In the genomic region with DNA sequence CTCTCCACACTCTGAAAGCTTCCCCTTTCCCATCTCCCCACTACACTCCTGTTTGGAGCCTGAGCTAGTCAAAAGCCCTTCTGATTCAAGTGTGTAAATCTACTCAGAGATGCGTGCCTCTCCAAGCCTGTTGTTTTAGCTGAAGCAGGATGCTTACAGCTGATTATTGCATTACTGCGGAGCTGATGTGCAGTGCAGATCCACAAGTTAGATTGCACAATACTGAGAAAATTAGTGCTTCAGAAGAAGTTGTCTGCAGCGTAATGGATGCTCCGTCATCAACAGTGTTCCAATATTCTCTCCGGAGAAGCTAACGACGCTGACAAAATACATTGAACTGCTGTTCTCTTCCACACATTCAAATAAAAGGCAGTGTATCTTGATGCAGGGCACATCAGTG, we compare ENCODE assay signal across 15 cellular contexts. TPM values are rescaled to one million over a fixed set of nuclear protein-coding genes. Genes with fewer than 3 reads are reported as not detected.
DNase-seq lines count a peak whose midpoint lies in the region; ATAC-seq, FAIRE-seq and TF ChIP-seq lines count a peak whose summit lies in the region.
"Had no signal": no experiment of that assay in that cellular context is flagged by ENCODE, and none has a peak within 500 bp of the region (broad histone marks: within the 10 kb centered on the region; RNA-seq: fewer than 3 reads in every experiment).

No MANE protein-coding gene starts in this region.

- no peaks in the 10 kb centered on the region for H3K36me3 Mint-ChIP-seq in H9 (ENCODE audit: insufficient read depth in 1 of 3, low read depth in 3 of 3)
- H3K36me3 Mint-ChIP-seq: IgD-negative memory B cell had no signal

- DNase-seq in HepG2 (ENCODE audit: low spot score) (no peak), right lobe of liver (no peak), NCI-H2227 treated with DMSO at 0.1 percent for 48 hours (lab: John Stamatoyannopoulos, UW) (peak; percentile 13), fibroblast of mammary gland (ENCODE audit: low read depth) (peak; percentile 28), H9 (no peak), iPS-NIHi7 (ENCODE audit: extremely low spot score) (no peak), kidney (no peak), thyroid gland (no peak)
- DNase-seq: NCI-H1436 treated with DMSO at 0.1 percent for 48 hours, NCI-H526 treated with DMSO at 0.1 percent for 48 hours had no signal

- no peak overlapping the region for H3K27ac Mint-ChIP-seq in H9
- H3K27ac Mint-ChIP-seq: IgD-negative memory B cell had no signal

- H2AFZ ChIP-seq in HepG2 (ENCODE audit: low read length), result no peak overlapping the region
- H2AFZ ChIP-seq in H9 (ENCODE audit: low read length), result no peak overlapping the region

- H2AK5ac ChIP-seq in H9 (ENCODE audit: insufficient read length, low read length), result no peak overlapping the region

- TF ChIP-seq CTCF in HepG2 (CRISPR knock-in tag; IDR thresholded peaks at IDR 0.05), result no peak
- TF ChIP-seq CTCF in right lobe of liver (IDR thresholded peaks at IDR 0.05), result no peak
- no peak for TF ChIP-seq CTCF in fibroblast of mammary gland (conservative IDR thresholded peaks at IDR 0.05; ENCODE audit: control insufficient read depth, insufficient read depth, low read depth, low read length)
- no peak for TF ChIP-seq CTCF in H9 (conservative IDR thresholded peaks at IDR 0.05)
- no peak for TF ChIP-seq CTCF in kidney (IDR thresholded peaks at IDR 0.05; ENCODE audit: borderline replicate concordance, extremely low read depth, insufficient read depth)
- TF ChIP-seq CTCF in thyroid gland (IDR thresholded peaks at IDR 0.05), result no peak

- no peak overlapping the region for H2BK20ac ChIP-seq in H9 (ENCODE audit: low read depth, low read length, poor library complexity, severe bottlenecking)

- H4K8ac ChIP-seq in H9 (replicated peaks; ENCODE audit: insufficient read length, low read depth, low read length), result no peak overlapping the region

- no peak overlapping the region for H2BK12ac ChIP-seq in H9 (ENCODE audit: insufficient read length, low read depth, low read length)

- no peak overlapping the region for H4K91ac ChIP-seq in H9 (ENCODE audit: insufficient read length, low read depth, low read length)

- TF ChIP-seq RAD21 in HepG2 (CRISPR knock-in tag; IDR thresholded peaks at IDR 0.05), result no peak

- H3K9me3 Mint-ChIP-seq in H9, result no peaks in the 10 kb centered on the region
- H3K9me3 Mint-ChIP-seq: IgD-negative memory B cell had no signal

- H2BK5ac ChIP-seq in H9 (ENCODE audit: insufficient read length, low read length), result no peak overlapping the region

- no peak overlapping the region for H4K5ac ChIP-seq in H9 (ENCODE audit: insufficient read length, low read depth, low read length)

- H3K23me2 ChIP-seq in H9 (ENCODE audit: insufficient read length, low read depth, low read length, poor library complexity, severe bottlenecking), result no peaks in the 10 kb centered on the region

- intact Hi-C loops in HepG2 (cut with micrococcal nuclease; ENCODE audit: unreplicated experiment), result no loop called here
- intact Hi-C loops in right lobe of liver (cut with DNase I), result no loop called here
- intact Hi-C loops in kidney (cut with DNase I), result no loop called here
- intact Hi-C loops in thyroid gland (cut with DNase I), result no loop called here

- H4K20me1 ChIP-seq in HepG2 (ENCODE audit: insufficient read depth, low read length) (no peaks in the 10 kb centered on the region), H9 (ENCODE audit: control insufficient read depth, insufficient read depth, insufficient read length) (no peaks in the 10 kb centered on the region)

- H3K4ac ChIP-seq in H9 (ENCODE audit: low read depth, low read length), result no peak overlapping the region

- FAIRE-seq in HepG2 (lab: Jason Lieb, UNC) (no peak), kidney (lab: Jason Lieb, UNC) (no peak)
- FAIRE-seq: A204.1 had no signal

- POLR2A ChIA-PET in HepG2 (lab: Yijun Ruan, JAX), result no interaction called here

- H3K4me2 ChIP-seq in HepG2 (ENCODE audit: low read depth, low read length) (no peak overlapping the region), H9 (ENCODE audit: insufficient read depth, insufficient read length, low read length) (no peak overlapping the region)

- H3K9ac ChIP-seq in HepG2 (ENCODE audit: insufficient read depth, low read depth, low read length) (no peak overlapping the region), H9 (ENCODE audit: extremely low read depth, insufficient read length, low read length) (no peak overlapping the region), kidney (ENCODE audit: low read length in 2 of 2) (no peak overlapping the region)

- H3K4me3 ChIP-seq in HepG2 (replicated peaks in 1 of 3; ENCODE audit: insufficient read depth in 1 of 3, low read depth in 2 of 3, low read length in 3 of 3), result no peak overlapping the region
- H3K4me3 ChIP-seq in right lobe of liver, result no peak overlapping the region
- H3K4me3 ChIP-seq in fibroblast of mammary gland (ENCODE audit: control insufficient read depth, low read depth, low read length), result no peak overlapping the region
- no peak overlapping the region for H3K4me3 ChIP-seq in kidney (ENCODE audit: low read length in 2 of 2)
- H3K4me3 ChIP-seq in thyroid gland (replicated peaks in 1 of 3), result no peak overlapping the region
- H3K4me3 ChIP-seq: HAP-1, SK-N-MC had no signal

- TF ChIP-seq POLR2A in HepG2 (IDR thresholded peaks at IDR 0.05; ENCODE audit: insufficient read depth in 1 of 2, low read depth in 2 of 2, low read length in 2 of 2), result no peak
- TF ChIP-seq POLR2A in right lobe of liver (IDR thresholded peaks at IDR 0.05), result no peak
- no peak for TF ChIP-seq POLR2A in thyroid gland (IDR thresholded peaks at IDR 0.05)

- H3K23ac ChIP-seq in H9 (ENCODE audit: insufficient read length, low read depth, low read length), result no peak overlapping the region

- H3K9me3 ChIP-seq in HepG2 (ENCODE audit: low read length) (no peaks in the 10 kb centered on the region), right lobe of liver (no peaks in the 10 kb centered on the region), H9 (ENCODE audit: control insufficient read depth, low read depth, low read length) (no peaks in the 10 kb centered on the region), kidney (ENCODE audit: control insufficient read depth in 1 of 2, low read length in 2 of 2) (no peaks in the 10 kb centered on the region), thyroid gland (no peaks in the 10 kb centered on the region)
- H3K9me3 ChIP-seq: HAP-1 had no signal

- 43% methylated on average over 7 of the region's 7 CpGs for WGBS in HepG2 (ENCODE audit: low lambda C conversion rate)
- 56% methylated on average over 7 of the region's 7 CpGs for WGBS in right lobe of liver (ENCODE audit: insufficient coverage, low coverage, low lambda C conversion rate, missing lambda C conversion rate)
- WGBS in H9 (ENCODE audit: extremely low coverage, insufficient read length, low lambda C conversion rate), result no CpG with 5 or more reads among the region's 7 CpGs
- WGBS in thyroid gland, 2 donors, result 46 to 47% methylated on average over 7 of the region's 7 CpGs

- TF ChIP-seq EP300 in HepG2 (IDR thresholded peaks at IDR 0.05; ENCODE audit: low read depth in 2 of 2, low read length in 2 of 2) (no peak), HepG2 (CRISPR knock-in tag; IDR thresholded peaks at IDR 0.05; ENCODE audit: borderline replicate concordance) (no peak)

- no peak overlapping the region for H3K56ac ChIP-seq in H9 (ENCODE audit: insufficient read length, low read depth, low read length)

- no peaks in the 10 kb centered on the region for H3K4me1 Mint-ChIP-seq in H9
- H3K4me1 Mint-ChIP-seq: IgD-negative memory B cell had no signal

- in situ Hi-C loops in HepG2 (cut with HindIII; ENCODE audit: extremely low pct_ligation_motif_present, low pct_unique_long_range_greater_than_20kb), result no loop called here

- H3K27me3 Mint-ChIP-seq in H9 (ENCODE audit: low read depth), result peaks cover 11% of the 10 kb centered on the region

- no peak overlapping the region for H2BK15ac ChIP-seq in H9 (ENCODE audit: low read depth, low read length)

- ATAC-seq in HepG2 (no peak), right lobe of liver (no peak)

- H3K79me1 ChIP-seq in H9 (ENCODE audit: insufficient read depth, low read depth, low read length, poor library complexity, severe bottlenecking), result no peaks in the 10 kb centered on the region

- H3K27ac ChIP-seq in HepG2 (ENCODE audit: extremely low read length, insufficient read depth, low read length), result no peak overlapping the region
- H3K27ac ChIP-seq in right lobe of liver, result no peak overlapping the region
- H3K27ac ChIP-seq in H9 (ENCODE audit: insufficient read length, low read depth, low read length), result no peak overlapping the region
- no peak overlapping the region for H3K27ac ChIP-seq in kidney (ENCODE audit: low read depth in 2 of 2, low read length in 2 of 2)
- no peak overlapping the region for H3K27ac ChIP-seq in thyroid gland
- H3K27ac ChIP-seq: C4-2B, SK-N-MC had no signal

- BruUV-seq in HepG2 (replicated peaks; lab: Mats Ljungman, UMichigan), result no TSS peak

- H3K27me3 ChIP-seq in HepG2 (ENCODE audit: control insufficient read depth in 1 of 2, insufficient read depth in 2 of 2, low read length in 2 of 2) (peaks cover 1 to 24% of the 10 kb centered on the region in 2 experiments; a peak in 3 of 5 replicates), right lobe of liver (no peaks in the 10 kb centered on the region), H9 (ENCODE audit: insufficient read depth, low read length) (no peaks in the 10 kb centered on the region), thyroid gland (no peaks in the 10 kb centered on the region)

- no peaks in the 10 kb centered on the region for H3K79me2 ChIP-seq in HepG2 (ENCODE audit: insufficient read depth, low read length)
- H3K79me2 ChIP-seq in H9 (ENCODE audit: insufficient read depth, low read length), result no peaks in the 10 kb centered on the region

- H3K4me1 ChIP-seq in HepG2 (ENCODE audit: insufficient read depth, low read length), result no peaks in the 10 kb centered on the region
- no peaks in the 10 kb centered on the region for H3K4me1 ChIP-seq in right lobe of liver
- no peaks in the 10 kb centered on the region for H3K4me1 ChIP-seq in H9 (ENCODE audit: insufficient read depth, low read length)
- H3K4me1 ChIP-seq in kidney (ENCODE audit: control insufficient read depth in 1 of 2, insufficient read depth in 1 of 2, low read depth in 1 of 2, low read length in 2 of 2), result no peaks in the 10 kb centered on the region
- H3K4me1 ChIP-seq in thyroid gland, result no peaks in the 10 kb centered on the region
- H3K4me1 ChIP-seq: HAP-1 had no signal

- no peak overlapping the region for H2BK120ac ChIP-seq in H9 (ENCODE audit: low read depth, low read length, poor library complexity, severe bottlenecking)

- H3K4me3 Mint-ChIP-seq in H9, result no peak overlapping the region
- H3K4me3 Mint-ChIP-seq: IgD-negative memory B cell had no signal

- no peak overlapping the region for H3T11ph ChIP-seq in H9 (ENCODE audit: low read length)

- H3K14ac ChIP-seq in H9 (ENCODE audit: insufficient read depth, low read length), result no peak overlapping the region

- CTCF ChIA-PET in HepG2 (lab: Yijun Ruan, JAX; ENCODE audit: low intra/inter-chr PET ratio, low total read pairs), result no interaction called here

- H3K36me3 ChIP-seq in HepG2 (replicated peaks in 1 of 2; ENCODE audit: control insufficient read depth in 1 of 2, insufficient read depth in 2 of 2, low read length in 2 of 2) (no peaks in the 10 kb centered on the region), right lobe of liver (no peaks in the 10 kb centered on the region), kidney (ENCODE audit: control insufficient read depth in 1 of 2, insufficient read depth in 2 of 2, low read length in 2 of 2) (no peaks in the 10 kb centered on the region), thyroid gland (no peaks in the 10 kb centered on the region)
- H3K36me3 ChIP-seq: HAP-1 had no signal

- H3K18ac ChIP-seq in H9 (ENCODE audit: insufficient read length, low read depth, low read length), result no peak overlapping the region

RNA-seq across cellular contexts. Expression of a gene that starts 44.8 kb away (rescaled TPM):
- total RNA-seq in HepG2 (2016; rRNA removed; fragmentation: Illumina TruSeq; extraction: Trizol), result 3.3 and 3.4 TPM in 2 replicates
- total RNA-seq in HepG2 (2016; cell fraction: cytosol; rRNA removed; fragmentation: Illumina TruSeq; extraction: Trizol; ENCODE audit: low read depth), result 1.2 and 1.3 TPM in 2 replicates
- 2.9 and 4.0 TPM in 2 replicates for total RNA-seq in HepG2 (2016; cell fraction: insoluble cytoplasmic fraction; rRNA removed; fragmentation: Illumina TruSeq; extraction: Trizol)
- total RNA-seq in HepG2 (2016; cell fraction: membrane; rRNA removed; fragmentation: Illumina TruSeq; extraction: Trizol), result 2.1 and 2.6 TPM in 2 replicates
- 2.7 and 3.3 TPM in 2 replicates for total RNA-seq in HepG2 (2016; cell fraction: nucleus; rRNA removed; fragmentation: Illumina TruSeq; extraction: Trizol)
- 3.7 and 4.8 TPM in 2 replicates for polyA plus RNA-seq in HepG2 (2011; rRNA removed)
- polyA plus RNA-seq in HepG2 (2011; cell fraction: cytosol; rRNA removed), result 5.2 and 5.7 TPM in 2 replicates
- polyA plus RNA-seq in HepG2 (2011; cell fraction: nucleus; rRNA removed), result 10.0 and 12.0 TPM in 2 replicates
- polyA plus RNA-seq in HepG2 (2012), result 8.4 and 9.1 TPM in 2 replicates
- 1.4 and 1.5 TPM in 2 replicates for polyA plus RNA-seq in HepG2 (2016; cell fraction: cytosol; fragmentation: Illumina TruSeq; extraction: Trizol; ENCODE audit: low read depth)
- polyA plus RNA-seq in HepG2 (2016; cell fraction: insoluble cytoplasmic fraction; fragmentation: Illumina TruSeq; extraction: Trizol; ENCODE audit: low read depth), result 4.4 and 4.5 TPM in 2 replicates
- 2.4 and 2.7 TPM in 2 replicates for polyA plus RNA-seq in HepG2 (2016; cell fraction: membrane; fragmentation: Illumina TruSeq; extraction: Trizol; ENCODE audit: low read depth)
- polyA plus RNA-seq in HepG2 (2016; cell fraction: nucleus; fragmentation: Illumina TruSeq; extraction: Trizol; ENCODE audit: insufficient read depth, low read depth), result 5.8 and 6.5 TPM in 2 replicates
- polyA minus RNA-seq in HepG2 (2011; rRNA and poly(A)+ RNA removed; ENCODE audit: low replicate concordance), result 1.1 and 1.8 TPM in 2 replicates
- polyA minus RNA-seq in HepG2 (2011; cell fraction: cytosol; rRNA and poly(A)+ RNA removed), result 2.3 and 2.4 TPM in 2 replicates
- polyA minus RNA-seq in HepG2 (2011; cell fraction: nucleus; rRNA and poly(A)+ RNA removed), result 0.62 and 1.0 TPM in 2 replicates
- total RNA-seq in right lobe of liver, result 1 to 10 TPM; 2.5 to 4.7 (median 3.3) TPM
- total RNA-seq in H9 (2021), result 11.0 and 12.1 TPM in 2 replicates
- 19.6 TPM for total RNA-seq in kidney
- 11.4 TPM for polyA plus RNA-seq in kidney (ENCODE audit: insufficient read depth, low read depth, low replicate concordance)
- total RNA-seq in thyroid gland, result 10 to 100 TPM; 28.4 to 36.7 (median 31.8) TPM

Comparison
In these comparisons a context has a peak if more than half of its experiments do, and no peak if none do; other contexts are left out.
1. DNase-seq: peak in NCI-H2227 treated with DMSO at 0.1 percent for 48 hours (single experiment) and fibroblast of mammary gland (single experiment); none in HepG2 (single experiment), right lobe of liver (0 of 3), H9 (single experiment), iPS-NIHi7 (single experiment), kidney (single experiment) and thyroid gland (0 of 2).